ENCODE assay signal across 1 cellular context in the genomic region with DNA sequence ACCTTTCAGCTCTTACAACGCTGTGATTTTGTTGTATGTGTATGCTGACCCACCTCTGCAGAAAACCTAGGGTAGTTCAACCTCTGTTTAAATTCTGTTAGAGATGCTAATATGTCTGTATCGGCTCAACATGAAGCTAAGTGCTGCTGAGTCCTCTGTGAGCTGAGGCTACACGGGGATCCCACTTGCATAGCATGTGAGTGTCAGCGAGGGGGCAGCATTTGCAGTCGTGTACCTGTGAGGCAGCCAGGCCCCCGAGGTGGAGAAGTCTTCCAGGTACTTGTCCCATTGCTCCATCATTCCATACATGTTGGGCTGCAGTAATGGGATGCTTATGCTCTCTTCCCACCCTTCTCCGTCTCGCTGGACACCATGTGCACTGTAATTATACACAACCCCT.
TF ChIP-seq lines count a peak whose summit lies in the region.

No MANE protein-coding gene starts in this region.

TF ChIP-seq in H1, 55 proteins besides CTCF, POLR2A, EP300 and RAD21:
- TF ChIP-seq, protein P1, sequence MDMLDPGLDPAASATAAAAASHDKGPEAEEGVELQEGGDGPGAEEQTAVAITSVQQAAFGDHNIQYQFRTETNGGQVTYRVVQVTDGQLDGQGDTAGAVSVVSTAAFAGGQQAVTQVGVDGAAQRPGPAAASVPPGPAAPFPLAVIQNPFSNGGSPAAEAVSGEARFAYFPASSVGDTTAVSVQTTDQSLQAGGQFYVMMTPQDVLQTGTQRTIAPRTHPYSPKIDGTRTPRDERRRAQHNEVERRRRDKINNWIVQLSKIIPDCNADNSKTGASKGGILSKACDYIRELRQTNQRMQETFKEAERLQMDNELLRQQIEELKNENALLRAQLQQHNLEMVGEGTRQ (IDR thresholded peaks at IDR 0.05; ENCODE audit: low read length): no peak
- no peak for TF ChIP-seq TEAD4 (IDR thresholded peaks at IDR 0.05; ENCODE audit: low read depth, low read length)
- TF ChIP-seq SUZ12 (IDR thresholded peaks at IDR 0.05; ENCODE audit: low read length): no peak
- no peak for TF ChIP-seq KDM1A (IDR thresholded peaks at IDR 0.05; ENCODE audit: borderline replicate concordance, low read length)
- TF ChIP-seq RFX5 (IDR thresholded peaks at IDR 0.05; ENCODE audit: borderline replicate concordance, low read depth, low read length): no peak
- no peak for TF ChIP-seq JUN (IDR thresholded peaks at IDR 0.05; ENCODE audit: low read depth, low read length)
- TF ChIP-seq, protein P2, sequence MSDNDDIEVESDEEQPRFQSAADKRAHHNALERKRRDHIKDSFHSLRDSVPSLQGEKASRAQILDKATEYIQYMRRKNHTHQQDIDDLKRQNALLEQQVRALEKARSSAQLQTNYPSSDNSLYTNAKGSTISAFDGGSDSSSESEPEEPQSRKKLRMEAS (IDR thresholded peaks at IDR 0.05): no peak
